26 cellular contexts compared by ENCODE assay signal in the genomic region with DNA sequence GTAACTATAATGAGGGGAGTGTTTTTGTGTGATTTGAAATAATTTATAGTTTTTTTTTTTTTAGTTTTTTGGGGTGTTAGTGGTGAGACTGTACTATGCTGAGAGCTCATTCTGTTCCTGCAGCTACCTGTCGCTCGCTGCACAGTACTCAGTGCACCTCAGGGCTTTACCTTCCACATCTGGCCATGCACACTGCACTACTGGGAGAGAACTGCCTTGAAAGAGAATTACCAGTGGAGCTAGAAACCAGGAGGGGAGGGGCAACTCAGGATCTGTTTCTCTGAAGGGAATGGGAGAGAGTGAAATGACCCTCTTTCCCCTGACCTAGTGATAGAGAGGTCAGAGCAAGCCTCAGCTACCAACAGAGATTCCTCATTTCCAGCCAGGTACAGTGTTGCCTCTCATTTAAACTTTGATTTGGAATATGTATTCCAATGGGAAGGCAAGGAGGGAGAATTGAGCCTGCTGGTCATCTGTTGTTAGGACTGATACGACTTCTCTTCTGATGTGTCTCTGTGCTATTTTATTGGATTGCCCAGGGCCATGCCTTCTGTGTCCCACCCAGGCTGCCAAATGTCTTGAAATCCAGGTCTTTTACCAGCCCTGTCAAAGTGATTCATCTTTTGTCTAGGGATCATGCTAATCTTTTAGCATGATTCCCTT. TPM values are rescaled to one million over a fixed set of nuclear protein-coding genes. Genes with fewer than 3 reads are reported as not detected.
A peak's percentile ranks its signal among the peaks of the same experiment; 100 is the strongest.
DNase-seq lines count a peak whose midpoint lies in the region; ATAC-seq and TF ChIP-seq lines count a peak whose summit lies in the region.
"Had no signal": no experiment of that assay in that cellular context is flagged by ENCODE, and none has a peak within 500 bp of the region (broad histone marks: within the 10 kb centered on the region; RNA-seq: fewer than 3 reads in every experiment).

No MANE protein-coding gene starts in this region.

- intact Hi-C loops in IMR-90 (cut with micrococcal nuclease): no loop called here

- CTCF ChIA-PET in IMR-90 (lab: Yijun Ruan, JAX): no interaction called here

- no TSS peak for BruUV-seq in IMR-90 (replicated peaks; lab: Mats Ljungman, UMichigan)

- H2BK5ac ChIP-seq in IMR-90 (ENCODE audit: low read depth, low read length, poor library complexity, severe bottlenecking): no peak overlapping the region

- no peak for TF ChIP-seq POLR2A in IMR-90 (IDR thresholded peaks at IDR 0.05; ENCODE audit: low read depth, low read length)

- H3K27me3 Mint-ChIP-seq in nephron progenitor cell (ENCODE audit: low read depth, poor library complexity): peaks cover 3% of the 10 kb centered on the region
- H3K27me3 Mint-ChIP-seq: activated CD8-positive, alpha-beta memory T cell treated with anti-CD3 and anti-CD28 coated beads, Interleukin-2, amount 10 ng/mL, durations not matched to agents 7 days and 5 days; activated naive CD8-positive, alpha-beta T cell treated with anti-CD3 and anti-CD28 coated beads, Interleukin-2, amount 50 U/mL, for 24 hours; effector memory CD8-positive, alpha-beta T cell; naive thymus-derived CD8-positive, alpha-beta T cell had no signal

- H3K27me3 ChIP-seq in H7 (ENCODE audit: control insufficient read depth, insufficient read depth, low read length): no peaks in the 10 kb centered on the region
- no peaks in the 10 kb centered on the region for H3K27me3 ChIP-seq in IMR-90 (ENCODE audit: control insufficient read depth, insufficient read depth, low read length)
- H3K27me3 ChIP-seq in foreskin keratinocyte: no peaks in the 10 kb centered on the region
- H3K27me3 ChIP-seq: BLaER1 treated with 17β-estradiol and CSF1 and Interleukin-3, amounts not matched to agents 10 nM and 100 nM; tibial artery; vagina had no signal

- no peaks in the 10 kb centered on the region for H3K9me3 ChIP-seq in IMR-90 (ENCODE audit: control insufficient read depth, insufficient read depth, low read length)
- H3K9me3 ChIP-seq: tibial artery, vagina had no signal

- no peaks in the 10 kb centered on the region for H4K20me1 ChIP-seq in IMR-90 (ENCODE audit: insufficient read depth, low read length)
- H4K20me1 ChIP-seq: BLaER1 treated with 17β-estradiol and CSF1 and Interleukin-3, amounts not matched to agents 10 nM and 100 nM had no signal

- peaks cover 79% of the 10 kb centered on the region for H3K36me3 Mint-ChIP-seq in nephron progenitor cell (ENCODE audit: low read depth)

- H2BK120ac ChIP-seq in IMR-90 (ENCODE audit: low read depth, low read length): no peak overlapping the region

- 100% methylated on average over 1 of the region's 3 CpGs; no CpG with 5 or more reads in 1 of the 2 experiments for WGBS in IMR-90 (ENCODE audit: extremely low coverage in 2 of 2, insufficient read length in 1 of 2), 2 experiments

- peaks cover 45% of the 10 kb centered on the region for H3K9me3 Mint-ChIP-seq in nephron progenitor cell
- H3K9me3 Mint-ChIP-seq: activated naive CD8-positive, alpha-beta T cell treated with anti-CD3 and anti-CD28 coated beads, Interleukin-2, amount 50 U/mL, for 24 hours; activated T-cell treated with anti-CD3 and anti-CD28 coated beads, Interleukin-2, amount 50 U/mL, for 4 hours; effector memory CD8-positive, alpha-beta T cell had no signal

- H2AK5ac ChIP-seq in IMR-90 (ENCODE audit: low read depth, low read length): no peak overlapping the region

- H3K27ac ChIP-seq in IMR-90 (ENCODE audit: insufficient read depth, low read length) (no peak overlapping the region), foreskin keratinocyte (no peak overlapping the region)
- H3K27ac ChIP-seq: BLaER1 treated with 17β-estradiol and CSF1 and Interleukin-3, amounts not matched to agents 10 nM and 100 nM; GM23248; tibial artery; vagina had no signal

- H3K4me3 Mint-ChIP-seq in nephron progenitor cell: no peak overlapping the region
- H3K4me3 Mint-ChIP-seq: activated CD8-positive, alpha-beta memory T cell treated with anti-CD3 and anti-CD28 coated beads, Interleukin-2, amount 10 ng/mL, durations not matched to agents 7 days and 5 days; activated naive CD8-positive, alpha-beta T cell treated with anti-CD3 and anti-CD28 coated beads, Interleukin-2, amount 50 U/mL, for 24 hours; activated T-cell treated with anti-CD3 and anti-CD28 coated beads, Interleukin-2, amount 50 U/mL, for 4 hours; effector memory CD8-positive, alpha-beta T cell; naive thymus-derived CD8-positive, alpha-beta T cell had no signal

- POLR2A ChIA-PET in IMR-90 (lab: Charles Lee; ENCODE audit: unreplicated experiment): no interaction called here

- no peak overlapping the region for H3K23ac ChIP-seq in IMR-90 (ENCODE audit: low read depth, low read length)

- H4K8ac ChIP-seq in IMR-90 (ENCODE audit: low read depth in 2 of 2, low read length in 2 of 2): no peak overlapping the region

- H3K4me1 ChIP-seq in IMR-90 (ENCODE audit: control insufficient read depth, insufficient read depth, low read length) (no peaks in the 10 kb centered on the region), foreskin keratinocyte (no peaks in the 10 kb centered on the region)
- H3K4me1 ChIP-seq: tibial artery, vagina had no signal

- no peak overlapping the region for H4K91ac ChIP-seq in IMR-90 (ENCODE audit: insufficient read depth, low read depth, low read length)

- no peak overlapping the region for H2AFZ ChIP-seq in IMR-90 (replicated peaks; ENCODE audit: low read length, poor library complexity)
- H2AFZ ChIP-seq: GM23248 had no signal

- H3K4me3 ChIP-seq in H7 (ENCODE audit: insufficient read depth, low read depth, low read length): no peak overlapping the region
- no peak overlapping the region for H3K4me3 ChIP-seq in IMR-90 (ENCODE audit: insufficient read depth, low read depth, low read length)
- H3K4me3 ChIP-seq: BLaER1 treated with 17β-estradiol and CSF1 and Interleukin-3, amounts not matched to agents 10 nM and 100 nM; GM23248; lung; tibial artery; vagina had no signal

- no peak overlapping the region for H3K14ac ChIP-seq in IMR-90 (replicated peaks; ENCODE audit: low read depth, low read length)

- no peak for TF ChIP-seq RAD21 in IMR-90 (IDR thresholded peaks at IDR 0.05; ENCODE audit: low read length)

- H2BK20ac ChIP-seq in IMR-90 (ENCODE audit: low read depth, low read length): no peak overlapping the region

- no peak overlapping the region for H3K9ac ChIP-seq in IMR-90 (ENCODE audit: low read depth, low read length)
- H3K9ac ChIP-seq: BLaER1 treated with 17β-estradiol and CSF1 and Interleukin-3, amounts not matched to agents 10 nM and 100 nM; GM23248 had no signal

- H4K5ac ChIP-seq in IMR-90 (ENCODE audit: low read depth, low read length): no peak overlapping the region

- H2AK9ac ChIP-seq in IMR-90 (replicated peaks; ENCODE audit: low read depth, low read length, poor library complexity): no peak overlapping the region

- H3K27ac Mint-ChIP-seq in nephron progenitor cell: peak overlapping the region; percentile 96
- H3K27ac Mint-ChIP-seq: activated CD8-positive, alpha-beta memory T cell treated with anti-CD3 and anti-CD28 coated beads, Interleukin-2, amount 10 ng/mL, durations not matched to agents 7 days and 5 days; activated naive CD8-positive, alpha-beta T cell treated with anti-CD3 and anti-CD28 coated beads, Interleukin-2, amount 50 U/mL, for 24 hours had no signal

- peaks cover 4% of the 10 kb centered on the region; the same call in 1 of the 2 replicates for H3K9me1 ChIP-seq in IMR-90 (ENCODE audit: insufficient read depth, low read length)

- TF ChIP-seq CTCF in IMR-90 (conservative IDR thresholded peaks at IDR 0.05; ENCODE audit: low read depth, low read length) (no peak), foreskin keratinocyte (conservative IDR thresholded peaks at IDR 0.05) (no peak), nephron progenitor cell (IDR thresholded peaks at IDR 0.05) (no peak)

- H3K4me2 ChIP-seq in IMR-90 (ENCODE audit: low read depth, low read length): no peak overlapping the region

- no peak for ATAC-seq in IMR-90 (ENCODE audit: low read depth)
- peak; percentile 33 for ATAC-seq in foreskin keratinocyte
- no peak for ATAC-seq in GM18867 (IDR thresholded peaks at IDR 0.05; ENCODE audit: unreplicated experiment)
- ATAC-seq: activated CD8-positive, alpha-beta memory T cell treated with anti-CD3 and anti-CD28 coated beads, Interleukin-2, amount 10 ng/mL, durations not matched to agents 7 days and 5 days; activated naive CD8-positive, alpha-beta T cell treated with anti-CD3 and anti-CD28 coated beads, Interleukin-2, amount 50 U/mL, for 24 hours; activated T-cell treated with anti-CD3 and anti-CD28 coated beads, Interleukin-2, amount 50 U/mL, for 4 hours; effector memory CD8-positive, alpha-beta T cell; naive thymus-derived CD8-positive, alpha-beta T cell had no signal

- dilution Hi-C loops in IMR-90 (cut with HindIII; ENCODE audit: low sequenced_read_pairs, unreplicated experiment): no loop called here

- H3K56ac ChIP-seq in IMR-90 (ENCODE audit: extremely low read depth, insufficient read depth, low read length): no peak overlapping the region

- H3K4me1 Mint-ChIP-seq in nephron progenitor cell: peaks cover 25% of the 10 kb centered on the region
- H3K4me1 Mint-ChIP-seq: activated naive CD8-positive, alpha-beta T cell treated with anti-CD3 and anti-CD28 coated beads, Interleukin-2, amount 50 U/mL, for 24 hours had no signal

- H2BK15ac ChIP-seq in IMR-90 (ENCODE audit: low read depth, low read length): no peak overlapping the region

- in situ Hi-C loops in IMR-90 (cut with MboI; ENCODE audit: low sequenced_read_pairs): no loop called here

- no peaks in the 10 kb centered on the region for H3K79me1 ChIP-seq in IMR-90 (ENCODE audit: low read depth in 1 of 2, low read length in 2 of 2)

- peak; percentile 71 for DNase-seq in H7
- DNase-seq in IMR-90: no peak
- DNase-seq in foreskin keratinocyte: peak in 1 of 2 donors; percentile 18
- no peak for DNase-seq in nephron progenitor cell
- no peak for DNase-seq in pons (ENCODE audit: low spot score)
- DNase-seq in 8988T: no peak
- DNase-seq: activated CD4-positive, CD25-positive, alpha-beta regulatory T cell; activated CD8-positive, alpha-beta memory T cell treated with anti-CD3 and anti-CD28 coated beads, Interleukin-2, amount 10 ng/mL, durations not matched to agents 7 days and 5 days; activated naive CD8-positive, alpha-beta T cell treated with anti-CD3 and anti-CD28 coated beads, Interleukin-2, amount 50 U/mL, for 24 hours; activated T-cell treated with anti-CD3 and anti-CD28 coated beads, Interleukin-2, amount 50 U/mL, for 4 hours; cortex of kidney; effector memory CD8-positive, alpha-beta T cell; erythroblast; GF-D8; GM23248; naive thymus-derived CD8-positive, alpha-beta T cell; NCI-H1436 treated with DMSO at 0.1 percent for 48 hours; NCI-H226; NCI-H526 treated with DMSO at 0.1 percent for 48 hours; occipital lobe; stimulated activated CD4-positive, alpha-beta T cell treated with anti-CD3 and anti-CD28 coated beads, Interleukin-4, amount 100 ng/mL, for 24 hours; tibial artery had no signal

- H3K4ac ChIP-seq in IMR-90 (ENCODE audit: low read depth, low read length): no peak overlapping the region

- H3K18ac ChIP-seq in IMR-90 (ENCODE audit: low read depth, low read length): no peak overlapping the region

- H3K36me3 ChIP-seq in H7 (replicated peaks; ENCODE audit: control insufficient read depth, insufficient read depth, low read length) (peaks cover 3% of the 10 kb centered on the region), IMR-90 (ENCODE audit: control insufficient read depth, insufficient read depth, low read length) (peaks cover 1% of the 10 kb centered on the region; the same call in 1 of the 2 replicates)

RNA-seq across cellular contexts. Expression of gene ATG10, which starts 8.9 kb away (rescaled TPM):
- total RNA-seq in H7 (2014; rRNA removed; shearing (Covaris generic)): 26.8 and 34.5 TPM in 2 replicates
- total RNA-seq in IMR-90 (2012; rRNA removed) (8.1 and 12.2 TPM in 2 replicates), foreskin keratinocyte (4.7 and 5.6 TPM in 2 replicates)
- polyA plus RNA-seq in IMR-90 (2012; rRNA removed) (2.5 and 3.4 TPM in 2 replicates), foreskin keratinocyte (5.4 and 5.5 TPM in 2 replicates)
- polyA plus RNA-seq in IMR-90 (2012; cell fraction: cytosol; rRNA removed): 0.85 and 0.93 TPM in 2 replicates
- polyA plus RNA-seq in IMR-90 (2012; cell fraction: nucleus; rRNA removed; ENCODE audit: low replicate concordance): 0.39 and 2.3 TPM in 2 replicates
